ENCODE assay signal across 13 cellular contexts in the genomic region with DNA sequence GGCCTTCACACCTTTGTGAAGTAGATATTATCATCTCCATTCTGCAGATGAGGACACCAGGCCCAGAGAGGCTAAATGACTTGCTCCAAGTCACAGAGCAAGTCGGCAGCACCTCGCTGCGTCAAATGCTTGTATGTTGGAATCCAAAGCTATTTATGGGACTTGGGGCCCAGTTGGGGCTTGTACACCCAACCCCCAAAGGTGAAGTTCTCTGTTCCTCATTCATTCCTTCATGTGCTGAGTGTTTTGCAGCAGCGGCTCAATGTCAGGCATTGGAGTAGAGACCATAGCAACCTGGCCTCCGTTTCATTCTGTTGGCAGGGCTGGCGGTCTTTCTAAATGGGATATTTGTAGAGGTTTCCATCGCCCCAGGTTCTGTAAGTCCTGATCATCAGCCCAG.
DNase-seq lines count a peak whose midpoint lies in the region; ATAC-seq lines count a peak whose summit lies in the region.
"Had no signal": no experiment of that assay in that cellular context is flagged by ENCODE, and none has a peak within 500 bp of the region (broad histone marks: within the 10 kb centered on the region; RNA-seq: fewer than 3 reads in every experiment).

No MANE protein-coding gene starts in this region.

- peaks cover 37 to 44% of the 10 kb centered on the region in 2 donors for H3K4me1 Mint-ChIP-seq in natural killer cell treated with Interleukin-12 subunit alpha and Interleukin-12 subunit beta and Interleukin-15 and Interleukin-18, amount 100 ng/mL, for 72 hours (ENCODE audit: low read depth in 2 of 2)

- H3K9me3 Mint-ChIP-seq in natural killer cell treated with Interleukin-12 subunit alpha and Interleukin-12 subunit beta and Interleukin-15 and Interleukin-18, amount 100 ng/mL, for 72 hours, result peaks cover 3% of the 10 kb centered on the region

- no peaks in the 10 kb centered on the region for H3K9me3 ChIP-seq in effector memory CD4-positive, alpha-beta T cell (ENCODE audit: control insufficient read depth, low read length)
- H3K9me3 ChIP-seq: A549, heart right ventricle had no signal

- no peaks in the 10 kb centered on the region for H3K36me3 Mint-ChIP-seq in natural killer cell treated with Interleukin-12 subunit alpha and Interleukin-12 subunit beta and Interleukin-15 and Interleukin-18, amount 100 ng/mL, for 72 hours
- H3K36me3 Mint-ChIP-seq: brain had no signal

- peak overlapping the region; percentile 41 to 43 for H3K27ac Mint-ChIP-seq in natural killer cell treated with Interleukin-12 subunit alpha and Interleukin-12 subunit beta and Interleukin-15 and Interleukin-18, amount 100 ng/mL, for 72 hours
- H3K27ac Mint-ChIP-seq: brain had no signal

- intact Hi-C loops in left ventricle myocardium superior (cut with micrococcal nuclease), result no loop called here

- no peaks in the 10 kb centered on the region for H3K36me3 ChIP-seq in effector memory CD4-positive, alpha-beta T cell (ENCODE audit: control insufficient read depth, insufficient read depth, low read length)
- H3K36me3 ChIP-seq: heart right ventricle had no signal

- H3K4me3 ChIP-seq in effector memory CD4-positive, alpha-beta T cell (ENCODE audit: insufficient read depth, low read depth, low read length, poor library complexity, severe bottlenecking), result no peak overlapping the region
- H3K4me3 ChIP-seq: A549, heart right ventricle had no signal

- DNase-seq in activated CD4-positive, alpha-beta T cell treated with anti-CD3 and anti-CD28 coated beads for 48 hours, result peak; percentile 21
- no peak for DNase-seq in activated CD4-positive, alpha-beta T cell treated with anti-CD3 and anti-CD28 coated beads, Interleukin-2, amount 50 U/mL, for 4 hours
- DNase-seq in NOMO-1 treated with dmso at 0.1 percent for 144 hours (lab: John Stamatoyannopoulos, UW; ENCODE audit: unreplicated experiment) (peak; percentile 51), left ventricle myocardium superior (no peak), NCI-H2227 (lab: John Stamatoyannopoulos, UW; ENCODE audit: unreplicated experiment) (no peak)
- no peak for DNase-seq in natural killer cell treated with Interleukin-12 subunit alpha and Interleukin-12 subunit beta and Interleukin-15 and Interleukin-18, amount 100 ng/mL, for 72 hours (ENCODE audit: low spot score)
- no peak for DNase-seq in effector memory CD4-positive, alpha-beta T cell
- DNase-seq: heart right ventricle, NCI-H1105 had no signal

- H3K27me3 ChIP-seq in effector memory CD4-positive, alpha-beta T cell (replicated peaks; ENCODE audit: control insufficient read depth, insufficient read depth, low read length, poor library complexity, severe bottlenecking), result no peaks in the 10 kb centered on the region
- H3K27me3 ChIP-seq: heart right ventricle had no signal

- peak; percentile 20 for ATAC-seq in HG02852 (IDR thresholded peaks at IDR 0.05; ENCODE audit: unreplicated experiment)
- ATAC-seq in natural killer cell treated with Interleukin-12 subunit alpha and Interleukin-12 subunit beta and Interleukin-15 and Interleukin-18, amount 100 ng/mL, for 72 hours, result no peak
- ATAC-seq in left ventricle myocardium superior, result no peak
- ATAC-seq: A549, heart right ventricle had no signal

- peaks cover 33% of the 10 kb centered on the region for H3K4me1 ChIP-seq in effector memory CD4-positive, alpha-beta T cell (ENCODE audit: control insufficient read depth, insufficient read depth, low read length, poor library complexity, severe bottlenecking)

- H3K27ac ChIP-seq in effector memory CD4-positive, alpha-beta T cell (ENCODE audit: insufficient read depth, low read length, poor library complexity, severe bottlenecking), result no peak overlapping the region
- H3K27ac ChIP-seq: A549, parathyroid adenoma had no signal

- peaks cover 33 to 38% of the 10 kb centered on the region in 2 donors for H3K27me3 Mint-ChIP-seq in natural killer cell treated with Interleukin-12 subunit alpha and Interleukin-12 subunit beta and Interleukin-15 and Interleukin-18, amount 100 ng/mL, for 72 hours

- peak overlapping the region; percentile 55 for H3K4me3 Mint-ChIP-seq in natural killer cell treated with Interleukin-12 subunit alpha and Interleukin-12 subunit beta and Interleukin-15 and Interleukin-18, amount 100 ng/mL, for 72 hours
- H3K4me3 Mint-ChIP-seq: brain had no signal

Comparison
In these comparisons a context has a peak if more than half of its experiments do, and no peak if none do; other contexts are left out.
1. DNase-seq: peak in activated CD4-positive, alpha-beta T cell treated with anti-CD3 and anti-CD28 coated beads for 48 hours (single experiment) and NOMO-1 treated with dmso at 0.1 percent for 144 hours (single experiment); none in activated CD4-positive, alpha-beta T cell treated with anti-CD3 and anti-CD28 coated beads, Interleukin-2, amount 50 U/mL, for 4 hours (0 of 2), natural killer cell treated with Interleukin-12 subunit alpha and Interleukin-12 subunit beta and Interleukin-15 and Interleukin-18, amount 100 ng/mL, for 72 hours (single experiment), left ventricle myocardium superior (single experiment), effector memory CD4-positive, alpha-beta T cell (0 of 3) and NCI-H2227 (single experiment).